In genomic region chr4:824461-825062, GRCh38 we compare ENCODE assay signal across 15 cellular contexts. TPM values are rescaled to one million over a fixed set of nuclear protein-coding genes. Genes with fewer than 3 reads are reported as not detected.
DNase-seq lines count a peak whose midpoint lies in the region; ATAC-seq and TF ChIP-seq lines count a peak whose summit lies in the region.
"Had no signal": no experiment of that assay in that cellular context is flagged by ENCODE, and none has a peak within 500 bp of the region (broad histone marks: within the 10 kb centered on the region; RNA-seq: fewer than 3 reads in every experiment).

No MANE protein-coding gene starts in this region.

- TF ChIP-seq CTCF in Caco-2 (IDR thresholded peaks at IDR 0.05; ENCODE audit: insufficient read depth in 1 of 2, low read depth in 1 of 2, low read length in 1 of 2, severe bottlenecking in 1 of 2, unreplicated experiment in 1 of 2) (no peak), brain (conservative IDR thresholded peaks at IDR 0.05) (no peak)

- BruUV-seq in Caco-2 (replicated peaks; lab: Mats Ljungman, UMichigan): no TSS peak

- no peak for ATAC-seq in naive B cell (ENCODE audit: low read depth in 2 of 2)
- ATAC-seq in HG03354 (IDR thresholded peaks at IDR 0.05; ENCODE audit: poor library complexity, severe bottlenecking, unreplicated experiment): no peak
- ATAC-seq in GM21423 (IDR thresholded peaks at IDR 0.05; ENCODE audit: unreplicated experiment): no peak

- no peaks in the 10 kb centered on the region for H3K36me3 ChIP-seq in Caco-2 (ENCODE audit: control insufficient read depth, insufficient read depth, low read length)
- H3K36me3 ChIP-seq: prostate gland had no signal

- H3K27ac Mint-ChIP-seq in Caco-2 (ENCODE audit: unreplicated experiment) (no peak overlapping the region), brain (peak overlapping the region in 1 of 5 experiments; percentile 70), naive B cell (peak overlapping the region in 1 of 6 donors; percentile 88)

- H3K9me3 Mint-ChIP-seq in Caco-2 (ENCODE audit: unreplicated experiment): no peaks in the 10 kb centered on the region
- H3K9me3 Mint-ChIP-seq in brain: peaks cover 0 to 7% (median 0%) of the 10 kb centered on the region in 5 experiments
- peaks cover 0 to 9% (median 0%) of the 10 kb centered on the region in 7 donors for H3K9me3 Mint-ChIP-seq in naive B cell

- CTCF ChIA-PET in Caco-2 (lab: Charles Lee): no interaction called here

- peaks cover 4% of the 10 kb centered on the region; the same call in 1 of the 2 replicates for H3K4me1 ChIP-seq in Caco-2

- no peak overlapping the region; the same call in 1 of the 2 replicates for H3K4me3 ChIP-seq in Caco-2 (ENCODE audit: low read depth, low read length)

- H3K27me3 Mint-ChIP-seq in Caco-2 (ENCODE audit: insufficient read depth, unreplicated experiment): peaks cover 10% of the 10 kb centered on the region
- H3K27me3 Mint-ChIP-seq in brain: peaks cover 41% of the 10 kb centered on the region
- peaks cover 28 to 76% (median 74%) of the 10 kb centered on the region in 3 donors for H3K27me3 Mint-ChIP-seq in naive B cell

- H3K4me1 Mint-ChIP-seq in Caco-2 (ENCODE audit: low read depth, unreplicated experiment): no peaks in the 10 kb centered on the region
- peaks cover 27% of the 10 kb centered on the region for H3K4me1 Mint-ChIP-seq in brain
- H3K4me1 Mint-ChIP-seq in naive B cell: peaks cover 6 to 19% (median 11%) of the 10 kb centered on the region in 3 donors

- H3K4me3 Mint-ChIP-seq in Caco-2 (ENCODE audit: unreplicated experiment) (peak overlapping the region; percentile 59), brain (peak overlapping the region; percentile 58 to 78 (median 73)), naive B cell (peak overlapping the region in 5 of 8 donors; percentile 29 to 68 (median 56))

- H3K9me3 ChIP-seq in Caco-2: no peaks in the 10 kb centered on the region
- H3K9me3 ChIP-seq: prostate gland had no signal

- DNase-seq in 8988T (peak; percentile 37), Caco-2 (no peak), naive B cell (no peak), NCI-H446 (lab: John Stamatoyannopoulos, UW) (no peak)
- DNase-seq in stimulated activated CD4-positive, alpha-beta T cell treated with anti-CD3 and anti-CD28 coated beads, Interleukin-15, amount 100 ng/mL, for 24 hours: no peak
- DNase-seq: activated CD4-positive, alpha-beta T cell treated with anti-CD3 and anti-CD28 coated beads for 1 hour; anterior cingulate cortex; mesendoderm; NCI-H1048; NCI-H345; trophoblast cell had no signal

- intact Hi-C loops in Caco-2 (cut with micrococcal nuclease; ENCODE audit: unreplicated experiment): no loop called here

- no peaks in the 10 kb centered on the region for H3K27me3 ChIP-seq in Caco-2 (replicated peaks; ENCODE audit: control insufficient read depth, insufficient read depth, low read length)

- POLR2A ChIA-PET in Caco-2 (lab: Charles Lee): no interaction called here

- H3K36me3 Mint-ChIP-seq in Caco-2 (ENCODE audit: insufficient read depth, unreplicated experiment) (no peaks in the 10 kb centered on the region), brain (peaks cover 5% of the 10 kb centered on the region), naive B cell (peaks cover 0 to 12% of the 10 kb centered on the region in 2 donors)

RNA-seq across cellular contexts. Expression of gene CPLX1, which starts 1.4 kb away (rescaled TPM):
- 20.5 and 20.9 TPM in 2 replicates for total RNA-seq in Caco-2 (2022)
- polyA plus RNA-seq in brain (ENCODE audit: insufficient read depth, low read depth, low replicate concordance) (89.5 TPM), naive B cell (ENCODE audit: low read depth in 6 of 6) (not detected)

Comparison
In these comparisons a context has a peak if more than half of its experiments do, and no peak if none do; other contexts are left out.
1. RNA of gene CPLX1, which starts 1.4 kb away (polyA plus RNA-seq): 89.5 TPM in brain (single experiment); not detected in naive B cell; every median in the first group is over 10 times any median in the second.
2. Peak in every context shown above with its lines, with median percentiles within 50 percentile points of each other: H3K4me3 Mint-ChIP-seq.